ENCODE assay signal across 1 cellular context in genomic region chr14:67527756-67528155, GRCh38.
TF ChIP-seq lines count a peak whose summit lies in the region.

No MANE protein-coding gene starts in this region.

TF ChIP-seq in HepG2, 621 proteins besides CTCF, POLR2A, EP300 and RAD21 (continued from another document):
- TF ChIP-seq, protein P1, sequence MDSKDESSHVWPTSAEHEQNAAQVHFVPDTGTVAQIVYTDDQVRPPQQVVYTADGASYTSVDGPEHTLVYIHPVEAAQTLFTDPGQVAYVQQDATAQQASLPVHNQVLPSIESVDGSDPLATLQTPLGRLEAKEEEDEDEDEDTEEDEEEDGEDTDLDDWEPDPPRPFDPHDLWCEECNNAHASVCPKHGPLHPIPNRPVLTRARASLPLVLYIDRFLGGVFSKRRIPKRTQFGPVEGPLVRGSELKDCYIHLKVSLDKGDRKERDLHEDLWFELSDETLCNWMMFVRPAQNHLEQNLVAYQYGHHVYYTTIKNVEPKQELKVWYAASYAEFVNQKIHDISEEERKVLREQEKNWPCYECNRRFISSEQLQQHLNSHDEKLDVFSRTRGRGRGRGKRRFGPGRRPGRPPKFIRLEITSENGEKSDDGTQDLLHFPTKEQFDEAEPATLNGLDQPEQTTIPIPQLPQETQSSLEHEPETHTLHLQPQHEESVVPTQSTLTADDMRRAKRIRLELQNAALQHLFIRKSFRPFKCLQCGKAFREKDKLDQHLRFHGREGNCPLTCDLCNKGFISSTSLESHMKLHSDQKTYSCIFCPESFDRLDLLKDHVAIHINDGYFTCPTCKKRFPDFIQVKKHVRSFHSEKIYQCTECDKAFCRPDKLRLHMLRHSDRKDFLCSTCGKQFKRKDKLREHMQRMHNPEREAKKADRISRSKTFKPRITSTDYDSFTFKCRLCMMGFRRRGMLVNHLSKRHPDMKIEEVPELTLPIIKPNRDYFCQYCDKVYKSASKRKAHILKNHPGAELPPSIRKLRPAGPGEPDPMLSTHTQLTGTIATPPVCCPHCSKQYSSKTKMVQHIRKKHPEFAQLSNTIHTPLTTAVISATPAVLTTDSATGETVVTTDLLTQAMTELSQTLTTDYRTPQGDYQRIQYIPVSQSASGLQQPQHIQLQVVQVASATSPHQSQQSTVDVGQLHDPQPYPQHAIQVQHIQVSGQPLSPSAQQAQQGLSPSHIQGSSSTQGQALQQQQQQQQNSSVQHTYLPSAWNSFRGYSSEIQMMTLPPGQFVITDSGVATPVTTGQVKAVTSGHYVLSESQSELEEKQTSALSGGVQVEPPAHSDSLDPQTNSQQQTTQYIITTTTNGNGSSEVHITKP (CRISPR knock-in tag; IDR thresholded peaks at IDR 0.05; ENCODE audit: low read depth), result no peak
- TF ChIP-seq ZNF205 (CRISPR knock-in tag; IDR thresholded peaks at IDR 0.05) (no peak), ZNF792 (CRISPR knock-in tag; IDR thresholded peaks at IDR 0.05) (no peak), RFX1 (IDR thresholded peaks at IDR 0.05) (no peak), HOMEZ (CRISPR knock-in tag; IDR thresholded peaks at IDR 0.05; ENCODE audit: low read depth) (no peak), ZSCAN22 (CRISPR knock-in tag; IDR thresholded peaks at IDR 0.05) (no peak), NFE2L1 (CRISPR knock-in tag; IDR thresholded peaks at IDR 0.05; ENCODE audit: borderline replicate concordance) (no peak), ZNF709 (CRISPR knock-in tag; IDR thresholded peaks at IDR 0.05) (no peak), ZNF34 (CRISPR knock-in tag; IDR thresholded peaks at IDR 0.05; ENCODE audit: borderline replicate concordance) (no peak), ZNF441 (CRISPR knock-in tag; IDR thresholded peaks at IDR 0.05; ENCODE audit: borderline replicate concordance) (no peak), JDP2 (CRISPR knock-in tag; IDR thresholded peaks at IDR 0.05; ENCODE audit: borderline replicate concordance) (no peak), KDM5A (IDR thresholded peaks at IDR 0.05; ENCODE audit: borderline replicate concordance, low read length) (no peak), ZBTB46 (CRISPR knock-in tag; IDR thresholded peaks at IDR 0.05; ENCODE audit: borderline replicate concordance) (no peak), RERE (CRISPR knock-in tag; IDR thresholded peaks at IDR 0.05; ENCODE audit: low read depth) (no peak)
- TF ChIP-seq, protein P2, sequence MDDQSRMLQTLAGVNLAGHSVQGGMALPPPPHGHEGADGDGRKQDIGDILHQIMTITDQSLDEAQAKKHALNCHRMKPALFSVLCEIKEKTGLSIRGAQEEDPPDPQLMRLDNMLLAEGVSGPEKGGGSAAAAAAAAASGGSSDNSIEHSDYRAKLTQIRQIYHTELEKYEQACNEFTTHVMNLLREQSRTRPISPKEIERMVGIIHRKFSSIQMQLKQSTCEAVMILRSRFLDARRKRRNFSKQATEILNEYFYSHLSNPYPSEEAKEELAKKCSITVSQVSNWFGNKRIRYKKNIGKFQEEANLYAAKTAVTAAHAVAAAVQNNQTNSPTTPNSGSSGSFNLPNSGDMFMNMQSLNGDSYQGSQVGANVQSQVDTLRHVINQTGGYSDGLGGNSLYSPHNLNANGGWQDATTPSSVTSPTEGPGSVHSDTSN (CRISPR knock-in tag; IDR thresholded peaks at IDR 0.05; ENCODE audit: borderline replicate concordance), result no peak
- TF ChIP-seq, protein P3, sequence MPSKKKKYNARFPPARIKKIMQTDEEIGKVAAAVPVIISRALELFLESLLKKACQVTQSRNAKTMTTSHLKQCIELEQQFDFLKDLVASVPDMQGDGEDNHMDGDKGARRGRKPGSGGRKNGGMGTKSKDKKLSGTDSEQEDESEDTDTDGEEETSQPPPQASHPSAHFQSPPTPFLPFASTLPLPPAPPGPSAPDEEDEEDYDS (CRISPR knock-in tag; IDR thresholded peaks at IDR 0.05), result no peak
